10 cellular contexts compared by ENCODE assay signal in genomic region chr2:127469974-127470373, GRCh38. TPM values are rescaled to one million over a fixed set of nuclear protein-coding genes. Genes with fewer than 3 reads are reported as not detected.
"Had no signal": no experiment of that assay in that cellular context is flagged by ENCODE, and none has a peak within 500 bp of the region (broad histone marks: within the 10 kb centered on the region; RNA-seq: fewer than 3 reads in every experiment).

No MANE protein-coding gene starts in this region.

- DNase-seq: GM23248, GOT3, H9, HCEC 1CT, HFFc6 had no signal

- H3K9ac ChIP-seq: GM23248 had no signal

- H3K4me2 ChIP-seq: GM23338 had no signal

- FAIRE-seq: H1, H54 had no signal

- H3K4me1 ChIP-seq: HAP-1 had no signal

- H2AFZ ChIP-seq: GM23248, GM23338 had no signal

- H3K36me3 ChIP-seq: HAP-1 had no signal

- H3K4me3 ChIP-seq: GM23248, GM23338, HAP-1 had no signal

- H3K9me3 ChIP-seq: HAP-1 had no signal

- ATAC-seq: GM23338, HCT116 had no signal

- H3K27ac ChIP-seq: GM23248 had no signal

RNA-seq across cellular contexts. Expression of gene PROC, which starts 51.7 kb away (rescaled TPM):
- total RNA-seq: GM23248, HFFc6 had no signal
- polyA plus RNA-seq: GM23248 had no signal
